19 cellular contexts compared by ENCODE assay signal in the genomic region with DNA sequence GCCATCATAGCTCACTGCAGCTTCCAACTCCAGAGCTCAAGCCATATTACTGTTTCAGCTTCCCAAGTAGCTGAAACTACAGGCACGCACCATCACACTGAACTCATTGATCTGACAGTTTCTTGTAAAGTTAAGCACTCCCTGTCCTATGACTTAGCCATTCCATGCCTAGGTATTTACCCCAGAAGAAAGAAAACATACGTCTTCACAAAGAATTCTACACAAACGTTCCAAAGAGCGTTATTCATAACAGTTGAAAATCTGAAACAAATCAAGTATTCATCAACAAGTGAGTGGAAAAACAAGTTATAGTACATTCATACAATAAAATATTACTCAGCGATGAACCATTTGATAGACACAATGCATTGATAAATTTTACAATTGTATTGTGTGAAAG. TPM values are rescaled to one million over a fixed set of nuclear protein-coding genes. Genes with fewer than 3 reads are reported as not detected.
A peak's percentile ranks its signal among the peaks of the same experiment; 100 is the strongest.
DNase-seq lines count a peak whose midpoint lies in the region; ATAC-seq and TF ChIP-seq lines count a peak whose summit lies in the region.
"Had no signal": no experiment of that assay in that cellular context is flagged by ENCODE, and none has a peak within 500 bp of the region (broad histone marks: within the 10 kb centered on the region; RNA-seq: fewer than 3 reads in every experiment).

No MANE protein-coding gene starts in this region.

- BruUV-seq in mammary epithelial cell (replicated peaks; lab: Mats Ljungman, UMichigan) (no TSS peak), MCF 10A (replicated peaks; lab: Mats Ljungman, UMichigan) (no TSS peak)

- H3K4me1 ChIP-seq in mammary epithelial cell (ENCODE audit: insufficient read depth, low read length) (peaks cover 39% of the 10 kb centered on the region), aorta (ENCODE audit: control insufficient read depth in 1 of 2, insufficient read depth in 2 of 2, low read length in 2 of 2) (no peaks in the 10 kb centered on the region), tibial artery (peaks cover 0 to 9% (median 0%) of the 10 kb centered on the region in 4 donors), left lung (peaks cover 0 to 3% of the 10 kb centered on the region in 2 donors)

- H3K9ac ChIP-seq in mammary epithelial cell (ENCODE audit: insufficient read depth, low read length) = no peak overlapping the region

- H3K27ac ChIP-seq in mammary epithelial cell (ENCODE audit: insufficient read depth, low read depth, low read length) = no peak overlapping the region
- H3K27ac ChIP-seq in epithelial cell of prostate = peak overlapping the region; percentile 95
- no peak overlapping the region for H3K27ac ChIP-seq in aorta (ENCODE audit: low read depth in 1 of 2, low read length in 2 of 2)
- H3K27ac ChIP-seq in tibial artery = no peak overlapping the region
- no peak overlapping the region for H3K27ac ChIP-seq in left lung

- H3K27ac Mint-ChIP-seq in MCF 10A (ENCODE audit: low read depth, unreplicated experiment) (no peak overlapping the region), mesothelial cell of epicardium (peak overlapping the region; percentile 58)

- H3K4me3 Mint-ChIP-seq in MCF 10A (ENCODE audit: unreplicated experiment) = no peak overlapping the region
- no peak overlapping the region for H3K4me3 Mint-ChIP-seq in mesothelial cell of epicardium

- no peak overlapping the region for H3K4me2 ChIP-seq in mammary epithelial cell (ENCODE audit: insufficient read depth, low read depth, low read length)

- dilution Hi-C loops in mammary epithelial cell (cut with HindIII; ENCODE audit: low sequenced_read_pairs) = no loop called here

- intact Hi-C loops in mammary epithelial cell (cut with micrococcal nuclease) = no loop called here
- intact Hi-C loops in MCF 10A (cut with micrococcal nuclease) = no loop called here
- intact Hi-C loops in aorta (cut with DNase I) = no loop called here
- intact Hi-C loops in tibial artery (cut with DNase I; ENCODE audit: low total_unique reads) = no loop called here
- intact Hi-C loops in left lung (cut with DNase I) = no loop called here

- no peaks in the 10 kb centered on the region for H4K20me1 ChIP-seq in mammary epithelial cell (ENCODE audit: insufficient read depth, low read length)

- POLR2A ChIA-PET in MCF 10A (lab: Yijun Ruan, JAX) = no interaction called here

- H3K9me3 Mint-ChIP-seq in MCF 10A (ENCODE audit: unreplicated experiment) (no peaks in the 10 kb centered on the region), mesothelial cell of epicardium (no peaks in the 10 kb centered on the region)

- peaks cover 21% of the 10 kb centered on the region for H3K4me1 Mint-ChIP-seq in MCF 10A (ENCODE audit: insufficient read depth, unreplicated experiment)
- peaks cover 33% of the 10 kb centered on the region for H3K4me1 Mint-ChIP-seq in mesothelial cell of epicardium

- H3K27me3 ChIP-seq in mammary epithelial cell (ENCODE audit: insufficient read depth, low read length) (no peaks in the 10 kb centered on the region), aorta (ENCODE audit: control insufficient read depth in 1 of 2, insufficient read depth in 2 of 2, low read length in 1 of 2) (peaks cover 0 to under 1% of the 10 kb centered on the region in 2 donors), tibial artery (no peaks in the 10 kb centered on the region), left lung (no peaks in the 10 kb centered on the region)

- in situ Hi-C loops in mammary epithelial cell (cut with MboI; ENCODE audit: low sequenced_read_pairs in 2 of 2) = no loop called here

- H3K36me3 ChIP-seq in mammary epithelial cell (ENCODE audit: insufficient read depth, low read length) = no peaks in the 10 kb centered on the region
- no peaks in the 10 kb centered on the region for H3K36me3 ChIP-seq in aorta (ENCODE audit: control insufficient read depth in 1 of 2, insufficient read depth in 2 of 2, low read length in 1 of 2)
- H3K36me3 ChIP-seq in tibial artery = no peaks in the 10 kb centered on the region
- H3K36me3 ChIP-seq in left lung = no peaks in the 10 kb centered on the region

- no peak for TF ChIP-seq CTCF in mammary epithelial cell (conservative IDR thresholded peaks at IDR 0.05 in 1 of 2, IDR thresholded peaks at IDR 0.05 in 1 of 2; ENCODE audit: extremely low read depth in 1 of 2, insufficient read depth in 1 of 2, low read depth in 1 of 2, low read length in 2 of 2)
- TF ChIP-seq CTCF in MCF 10A (IDR thresholded peaks at IDR 0.05; ENCODE audit: unreplicated experiment) = no peak
- TF ChIP-seq CTCF in mesothelial cell of epicardium (IDR thresholded peaks at IDR 0.05; ENCODE audit: unreplicated experiment) = no peak
- TF ChIP-seq CTCF in tibial artery (IDR thresholded peaks at IDR 0.05) = no peak
- TF ChIP-seq CTCF in left lung (IDR thresholded peaks at IDR 0.05) = no peak

- 94% methylated on average over 5 of the region's 5 CpGs for WGBS in mammary epithelial cell (ENCODE audit: low coverage, missing lambda C conversion rate)
- WGBS in aorta, 2 donors = 65 to 76% methylated on average over 5 of the region's 5 CpGs

- H3K79me2 ChIP-seq in mammary epithelial cell (ENCODE audit: insufficient read depth, low read length) = no peaks in the 10 kb centered on the region

- H3K9me3 ChIP-seq in mammary epithelial cell (replicated peaks; ENCODE audit: insufficient read depth, low read length) (no peaks in the 10 kb centered on the region), aorta (ENCODE audit: control insufficient read depth, low read length) (no peaks in the 10 kb centered on the region), tibial artery (no peaks in the 10 kb centered on the region), left lung (no peaks in the 10 kb centered on the region)

- no peak overlapping the region for H2AFZ ChIP-seq in mammary epithelial cell (ENCODE audit: low read depth, low read length)

- H3K27me3 Mint-ChIP-seq in MCF 10A (ENCODE audit: insufficient read depth, unreplicated experiment) (no peaks in the 10 kb centered on the region), mesothelial cell of epicardium (ENCODE audit: low read depth) (no peaks in the 10 kb centered on the region)

- no peaks in the 10 kb centered on the region for H3K36me3 Mint-ChIP-seq in MCF 10A (ENCODE audit: insufficient read depth, unreplicated experiment)
- no peaks in the 10 kb centered on the region for H3K36me3 Mint-ChIP-seq in mesothelial cell of epicardium

- H3K4me3 ChIP-seq in mammary epithelial cell (replicated peaks in 1 of 3; ENCODE audit: insufficient read depth in 1 of 3, low read depth in 2 of 3, low read length in 3 of 3) (no peak overlapping the region), aorta (ENCODE audit: low read length in 2 of 2) (no peak overlapping the region), tibial artery (no peak overlapping the region), left lung (no peak overlapping the region)

- DNase-seq in mammary epithelial cell (peak; percentile 76), MCF 10A (ENCODE audit: unreplicated experiment) (no peak), epithelial cell of prostate (ENCODE audit: low read depth, low spot score) (peak; percentile 66), mesothelial cell of epicardium (ENCODE audit: low spot score in 2 of 2, unreplicated experiment in 2 of 2) (no peak), NCI-H2171 (lab: John Stamatoyannopoulos, UW) (no peak), aorta (no peak), tibial artery (no peak), left lung (no peak)
- DNase-seq: 8988T, DMS79, H7, Karpas-422, NCI-H1417, NCI-H1930, NCI-H2171 treated with DMSO at 0.1 percent for 48 hours, NCI-H82, SHP77 treated with DMSO at 0.1 percent for 48 hours, SW 1271 had no signal

- CTCF ChIA-PET in mammary epithelial cell (lab: Charles Lee; ENCODE audit: low non-redundant PET) (interaction anchor here (0.6 kb wide), 1 partner anchor 421 kb away, joined by 3 read pairs; no protein-coding TSS in a partner anchor), MCF 10A (lab: Yijun Ruan, JAX) (no interaction called here)

- ATAC-seq in aorta (ENCODE audit: low FRiP score) (no peak), left lung (no peak)

RNA-seq across cellular contexts. Expression of gene NLRP10, which starts 7.8 kb away (rescaled TPM):
- total RNA-seq in mammary epithelial cell = 10 to 100 TPM in 1 of 2 donors, 1 to 10 TPM in 1; 9.2 to 18.0 TPM
- 4.9 TPM for polyA plus RNA-seq in mammary epithelial cell
- polyA minus RNA-seq in mammary epithelial cell = 27.5 TPM
- total RNA-seq in MCF 10A (2022) = 0.42 and 1.3 TPM in 2 replicates
- total RNA-seq in mesothelial cell of epicardium = not detected in 3 replicates
- not detected for total RNA-seq in aorta
- not detected for polyA plus RNA-seq in aorta
- total RNA-seq in left lung = not detected
- total RNA-seq: NCI-H460 had no signal

RNA-seq across cellular contexts. Expression of gene EIF3F, which starts 14.1 kb away (rescaled TPM):
- total RNA-seq in mammary epithelial cell (100 to 1,000 TPM; 234 to 399 TPM), MCF 10A (2022) (255 and 309 TPM in 2 replicates), mesothelial cell of epicardium (357 to 369 TPM (median 366 TPM) in 3 replicates), aorta (100 to 1,000 TPM; 156 to 183 TPM), left lung (100 to 1,000 TPM; 153 to 213 TPM)
- polyA plus RNA-seq in mammary epithelial cell (247 TPM), aorta (100 to 1,000 TPM; 258 to 486 TPM)
- polyA minus RNA-seq in mammary epithelial cell = 345 TPM

RNA-seq across cellular contexts. Expression of gene OR10A3, which starts 31.5 kb away (rescaled TPM):
- total RNA-seq in mammary epithelial cell = under 1 TPM in 1 of 2 donors, not detected in 1; 0.17 TPM
- not detected for polyA plus RNA-seq in mammary epithelial cell
- not detected for polyA minus RNA-seq in mammary epithelial cell
- not detected in 2 replicates for total RNA-seq in MCF 10A (2022)
- total RNA-seq in mesothelial cell of epicardium = not detected in 3 replicates
- not detected for total RNA-seq in aorta
- not detected for polyA plus RNA-seq in aorta
- not detected for total RNA-seq in left lung
- total RNA-seq: H7, NCI-H460 had no signal

RNA-seq across cellular contexts. Expression of gene OR10A6, which starts 41.9 kb away (rescaled TPM):
- not detected for total RNA-seq in mammary epithelial cell
- polyA plus RNA-seq in mammary epithelial cell = 0.02 TPM
- not detected for polyA minus RNA-seq in mammary epithelial cell
- not detected in 2 replicates for total RNA-seq in MCF 10A (2022)
- total RNA-seq in mesothelial cell of epicardium = not detected in 3 replicates
- total RNA-seq in aorta = not detected
- not detected for polyA plus RNA-seq in aorta
- total RNA-seq in left lung = not detected
- total RNA-seq: H7, NCI-H460 had no signal

Comparison
In these comparisons a context has a peak if more than half of its experiments do, and no peak if none do; other contexts are left out.
1. DNase-seq: peak in mammary epithelial cell (single experiment) and epithelial cell of prostate (single experiment); none in MCF 10A (single experiment), mesothelial cell of epicardium (0 of 2), NCI-H2171 (single experiment), aorta (0 of 2), tibial artery (0 of 2) and left lung (0 of 2).